ENCODE assay signal across 17 cellular contexts in the genomic region with DNA sequence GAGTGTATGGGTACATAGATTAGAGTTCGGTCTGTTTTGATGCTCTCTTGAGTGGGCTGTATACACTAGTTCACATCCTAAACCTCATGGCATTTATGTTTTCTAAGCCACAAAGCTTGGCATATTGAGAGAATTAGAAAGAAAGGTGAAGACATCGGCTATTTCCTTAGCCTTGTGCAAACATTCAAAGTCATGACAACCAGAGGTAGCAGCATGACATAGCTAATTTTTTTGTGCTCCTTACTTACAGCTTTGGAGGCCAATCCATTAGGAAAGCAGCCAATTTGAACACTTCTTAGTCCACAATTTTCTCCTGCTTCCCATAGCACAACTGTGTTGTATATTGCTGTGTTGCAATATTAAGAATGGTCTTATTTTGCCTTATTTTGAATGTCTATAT. TPM values are rescaled to one million over a fixed set of nuclear protein-coding genes. Genes with fewer than 3 reads are reported as not detected.
DNase-seq lines count a peak whose midpoint lies in the region; ATAC-seq, FAIRE-seq and TF ChIP-seq lines count a peak whose summit lies in the region.
"Had no signal": no experiment of that assay in that cellular context is flagged by ENCODE, and none has a peak within 500 bp of the region (broad histone marks: within the 10 kb centered on the region; RNA-seq: fewer than 3 reads in every experiment).

No MANE protein-coding gene starts in this region.

- FAIRE-seq in K562 (lab: Jason Lieb, UNC), result no peak
- FAIRE-seq: A204.1 had no signal

- peak overlapping the region; percentile 33; the same call in 1 of the 2 replicates for H3K4me2 ChIP-seq in K562 (ENCODE audit: insufficient read depth, low read length)

- peak overlapping the region; percentile 50 for H3K27ac Mint-ChIP-seq in progenitor cell of endocrine pancreas
- H3K27ac Mint-ChIP-seq: CD4-positive, alpha-beta memory T cell had no signal

- DNase-seq in H4 (ENCODE audit: low spot score), result peak; percentile 36
- DNase-seq in NCI-H460 (ENCODE audit: extremely low read depth, low read depth), result peak; percentile 55
- peak in 1 of 4 experiments; percentile 25 for DNase-seq in K562 (ENCODE audit: extremely low read depth in 1 of 4, low spot score in 3 of 4)
- DNase-seq in progenitor cell of endocrine pancreas (ENCODE audit: low spot score, unreplicated experiment), result no peak
- no peak for DNase-seq in effector CD8-positive, alpha-beta T cell (lab: John Stamatoyannopoulos, UW)
- DNase-seq in dorsolateral prefrontal cortex, result no peak
- DNase-seq: BE2C; CD4-positive, alpha-beta memory T cell; DND-41; GDM1; GM23248; KBM-7 had no signal

- H3K36me3 ChIP-seq in K562 (ENCODE audit: control insufficient read depth, insufficient read depth, low read length), result no peaks in the 10 kb centered on the region
- H3K36me3 ChIP-seq: BE2C, HAP-1 had no signal

- POLR2A ChIA-PET in K562 (lab: Yijun Ruan, JAX), result interaction anchor here (1.0 kb wide), 1 partner anchor 10 kb away, joined by 3 read pairs; no protein-coding TSS in a partner anchor

- peaks cover 1% of the 10 kb centered on the region for H3K36me3 Mint-ChIP-seq in progenitor cell of endocrine pancreas (ENCODE audit: insufficient read depth)
- H3K36me3 Mint-ChIP-seq: CD4-positive, alpha-beta memory T cell had no signal

- peaks cover 19% of the 10 kb centered on the region for H3K4me1 Mint-ChIP-seq in progenitor cell of endocrine pancreas (ENCODE audit: low read depth)
- H3K4me1 Mint-ChIP-seq: CD4-positive, alpha-beta memory T cell had no signal

- no peak for TF ChIP-seq POLR2A in K562 (conservative IDR thresholded peaks at IDR 0.05)

- peak overlapping the region; percentile 41; the same call in 2 of the 3 replicates for H3K27ac ChIP-seq in K562 (ENCODE audit: extremely low read depth, low read depth, low read length)
- H3K27ac ChIP-seq in dorsolateral prefrontal cortex, result no peak overlapping the region
- H3K27ac ChIP-seq: C4-2B, GM23248 had no signal

- no peaks in the 10 kb centered on the region for H3K79me2 ChIP-seq in K562 (ENCODE audit: control insufficient read depth, insufficient read depth, low read length)

- H3K9me3 ChIP-seq in K562 (replicated peaks; ENCODE audit: control insufficient read depth, insufficient read depth, low read depth, low read length), result peaks cover 2% of the 10 kb centered on the region; the same call in 1 of the 2 replicates
- H3K9me3 ChIP-seq: BE2C, HAP-1 had no signal

- intact Hi-C loops in K562 (cut with micrococcal nuclease) (no loop called here), dorsolateral prefrontal cortex (cut with DNase I) (no loop called here)

- H3K9me1 ChIP-seq in K562 (ENCODE audit: control insufficient read depth, insufficient read depth, low read length), result no peaks in the 10 kb centered on the region

- no peak for TF ChIP-seq RAD21 in K562 (CRISPR knock-in tag; conservative IDR thresholded peaks at IDR 0.05 in 1 of 2, IDR thresholded peaks at IDR 0.05 in 1 of 2)

- TF ChIP-seq EP300 in K562 (IDR thresholded peaks at IDR 0.05; ENCODE audit: low read length), result no peak

- CTCF ChIA-PET in K562 (lab: Yijun Ruan, JAX; ENCODE audit: low intra/inter-chr PET ratio), result interaction anchor here (0.6 kb wide), 1 partner anchor 132 kb away, joined by 3 read pairs; no protein-coding TSS in a partner anchor

- peaks cover 9% of the 10 kb centered on the region for H3K9me3 Mint-ChIP-seq in progenitor cell of endocrine pancreas (ENCODE audit: low read depth)

- peak overlapping the region; percentile 85 for H2AFZ ChIP-seq in K562 (ENCODE audit: low read depth, low read length)
- H2AFZ ChIP-seq: GM23248 had no signal

- no peaks in the 10 kb centered on the region for H3K27me3 ChIP-seq in K562 (ENCODE audit: control insufficient read depth in 2 of 2, insufficient read depth in 2 of 2, low read length in 2 of 2)
- no peaks in the 10 kb centered on the region for H3K27me3 ChIP-seq in dorsolateral prefrontal cortex
- H3K27me3 ChIP-seq: BE2C had no signal

- ATAC-seq in K562, result peak; percentile 63; the same call in 2 of the 3 replicates
- no peak for ATAC-seq in GM19035 (IDR thresholded peaks at IDR 0.05; ENCODE audit: unreplicated experiment)

- BruUV-seq in K562 (replicated peaks; lab: Mats Ljungman, UMichigan), result no TSS peak

- H4K20me1 ChIP-seq in K562 (replicated peaks; ENCODE audit: control insufficient read depth, insufficient read depth, low read length), result no peaks in the 10 kb centered on the region

- H3K4me3 ChIP-seq in K562, result no peak overlapping the region
- no peak overlapping the region for H3K4me3 ChIP-seq in dorsolateral prefrontal cortex
- H3K4me3 ChIP-seq: GM23248, HAP-1 had no signal

- no peak overlapping the region for H3K4me3 Mint-ChIP-seq in progenitor cell of endocrine pancreas (ENCODE audit: low read depth)
- H3K4me3 Mint-ChIP-seq: CD4-positive, alpha-beta memory T cell had no signal

- no peak overlapping the region for H3K9ac ChIP-seq in K562 (ENCODE audit: insufficient read depth in 1 of 2, low read depth in 2 of 2, low read length in 2 of 2)
- H3K9ac ChIP-seq: GM23248 had no signal

- H3K4me1 ChIP-seq in K562 (replicated peaks in 1 of 2; ENCODE audit: control insufficient read depth in 2 of 2, insufficient read depth in 2 of 2, low read length in 2 of 2), result peaks cover 0 to 5% of the 10 kb centered on the region in 2 experiments; a peak in 1 of 5 replicates
- H3K4me1 ChIP-seq: BE2C, HAP-1 had no signal

- no peak for TF ChIP-seq CTCF in K562 (IDR thresholded peaks at IDR 0.05 in 2 of 3, conservative IDR thresholded peaks at IDR 0.05 in 1 of 3; ENCODE audit: insufficient read depth in 2 of 3, low read depth in 1 of 3, low read length in 3 of 3)
- no peak for TF ChIP-seq CTCF in progenitor cell of endocrine pancreas (IDR thresholded peaks at IDR 0.05; ENCODE audit: unreplicated experiment)
- no peak for TF ChIP-seq CTCF in dorsolateral prefrontal cortex (IDR thresholded peaks at IDR 0.05 in 54 of 56, conservative IDR thresholded peaks at IDR 0.05 in 2 of 56; ENCODE audit: low read depth in 1 of 56, partially characterized antibody in 56 of 56)

- no peaks in the 10 kb centered on the region for H3K27me3 Mint-ChIP-seq in progenitor cell of endocrine pancreas

- in situ Hi-C loops in K562 (cut with MboI), result no loop called here

- WGBS in K562 (ENCODE audit: insufficient coverage, low coverage, missing lambda C conversion rate), result 13% methylated on average over 2 of the region's 2 CpGs

TF ChIP-seq in K562, 482 proteins besides CTCF, POLR2A, EP300 and RAD21 (continues in another document):
- TF ChIP-seq ZNF124 (CRISPR knock-in tag; IDR thresholded peaks at IDR 0.05) (no peak), PCBP2 (IDR thresholded peaks at IDR 0.05; ENCODE audit: low read depth, low read length, poor library complexity, severe bottlenecking) (no peak), ZEB2 (IDR thresholded peaks at IDR 0.05) (no peak), MAFF (IDR thresholded peaks at IDR 0.05; ENCODE audit: low read length) (peak; percentile 16; the same call in 1 of the 2 replicates), CBFA2T3 (IDR thresholded peaks at IDR 0.05) (no peak), RCOR1 (IDR thresholded peaks at IDR 0.05; ENCODE audit: borderline replicate concordance in 1 of 2, low read depth in 2 of 2, low read length in 2 of 2) (no peak)

RNA-seq across cellular contexts. Expression of a gene that starts 21.5 kb away (rescaled TPM):
- 0.08 TPM in 1 of 2 replicates, not detected in the other for total RNA-seq in H4 (2014; rRNA removed; shearing (Covaris generic))
- total RNA-seq in NCI-H460 (2014; rRNA removed; shearing (Covaris generic)), result 6.2 and 7.8 TPM in 2 replicates
- 39.5 and 40.3 TPM in 2 replicates for polyA plus RNA-seq in NCI-H460 (2014; cell fraction: nucleus; rRNA removed)
- total RNA-seq in K562 (2011; cell fraction: chromatin; rRNA removed; ENCODE audit: low replicate concordance), result not detected in 2 replicates
- not detected in 2 replicates for total RNA-seq in K562 (2011; cell fraction: nucleolus; rRNA removed)
- not detected in 2 replicates for total RNA-seq in K562 (2011; cell fraction: nucleoplasm; rRNA removed)
- total RNA-seq in K562 (2014; rRNA removed) (not detected in 2 replicates), K562 (2014; rRNA removed; fragmentation: Illumina TruSeq; extraction: Trizol) (not detected in 2 replicates), K562 (2015; rRNA removed; fragmentation: Illumina TruSeq; extraction: Trizol) (not detected in 2 replicates), K562 (2021) (0.47 TPM in 1 of 2 replicates, not detected in the other), progenitor cell of endocrine pancreas (not detected in 2 replicates), dorsolateral prefrontal cortex (not detected)
- polyA plus RNA-seq in K562 (2011; rRNA removed) (not detected in 2 replicates), K562 (2014; fragmentation: Illumina TruSeq; extraction: Trizol) (not detected in 2 replicates), K562 (2014; fragmentation: Nextera tagmentation; extraction: Ambion mirVana) (not detected), K562 (2014; rRNA removed) (not detected in 2 replicates)
- not detected in 2 replicates for polyA plus RNA-seq in K562 (2011; cell fraction: cytosol; rRNA removed)
- polyA plus RNA-seq in K562 (2011; cell fraction: nucleus; rRNA removed), result not detected in 2 replicates
- polyA plus RNA-seq in K562 (2012), result not detected in 2 replicates
- not detected in 2 replicates for polyA minus RNA-seq in K562 (2011; rRNA and poly(A)+ RNA removed)
- polyA minus RNA-seq in K562 (2011; cell fraction: cytosol; rRNA and poly(A)+ RNA removed), result not detected in 2 replicates
- not detected in 2 replicates for polyA minus RNA-seq in K562 (2011; cell fraction: nucleus; rRNA and poly(A)+ RNA removed)
- total RNA-seq: CD4-positive, alpha-beta memory T cell; GM23248 had no signal
- polyA plus RNA-seq: AG04450; CD4-positive, alpha-beta memory T cell; GM23248 had no signal

RNA-seq across cellular contexts. Expression of a gene that starts 58.7 kb away (rescaled TPM):
- not detected in 2 replicates for total RNA-seq in H4 (2014; rRNA removed; shearing (Covaris generic))
- total RNA-seq in NCI-H460 (2014; rRNA removed; shearing (Covaris generic)), result not detected in 2 replicates
- not detected in 2 replicates for polyA plus RNA-seq in NCI-H460 (2014; cell fraction: nucleus; rRNA removed)
- total RNA-seq in K562 (2011; cell fraction: chromatin; rRNA removed; ENCODE audit: low replicate concordance), result not detected in 2 replicates
- total RNA-seq in K562 (2011; cell fraction: nucleolus; rRNA removed), result not detected in 2 replicates
- total RNA-seq in K562 (2011; cell fraction: nucleoplasm; rRNA removed), result not detected in 2 replicates
- total RNA-seq in K562 (2014; rRNA removed), result not detected in 2 replicates
- not detected in 2 replicates for total RNA-seq in K562 (2014; rRNA removed; fragmentation: Illumina TruSeq; extraction: Trizol)
- not detected in 2 replicates for total RNA-seq in K562 (2015; rRNA removed; fragmentation: Illumina TruSeq; extraction: Trizol)
- not detected in 2 replicates for total RNA-seq in K562 (2021)
- not detected in 2 replicates for polyA plus RNA-seq in K562 (2011; rRNA removed)
- not detected in 2 replicates for polyA plus RNA-seq in K562 (2011; cell fraction: cytosol; rRNA removed)
- polyA plus RNA-seq in K562 (2011; cell fraction: nucleus; rRNA removed), result not detected in 2 replicates
- not detected in 2 replicates for polyA plus RNA-seq in K562 (2012)
- polyA plus RNA-seq in K562 (2014; fragmentation: Illumina TruSeq; extraction: Trizol), result not detected in 2 replicates
- polyA plus RNA-seq in K562 (2014; fragmentation: Nextera tagmentation; extraction: Ambion mirVana), result not detected
- polyA plus RNA-seq in K562 (2014; rRNA removed), result not detected in 2 replicates
- polyA minus RNA-seq in K562 (2011; rRNA and poly(A)+ RNA removed), result not detected in 2 replicates
- not detected in 2 replicates for polyA minus RNA-seq in K562 (2011; cell fraction: cytosol; rRNA and poly(A)+ RNA removed)
- not detected in 2 replicates for polyA minus RNA-seq in K562 (2011; cell fraction: nucleus; rRNA and poly(A)+ RNA removed)
- total RNA-seq in progenitor cell of endocrine pancreas, result not detected in 2 replicates
- not detected for total RNA-seq in dorsolateral prefrontal cortex
- total RNA-seq: CD4-positive, alpha-beta memory T cell; GM23248 had no signal
- polyA plus RNA-seq: AG04450; CD4-positive, alpha-beta memory T cell; GM23248 had no signal

Comparison
In these comparisons a context has a peak if more than half of its experiments do, and no peak if none do; other contexts are left out.
1. DNase-seq: peak in H4 (single experiment) and NCI-H460 (single experiment); none in progenitor cell of endocrine pancreas (single experiment), effector CD8-positive, alpha-beta T cell (single experiment) and dorsolateral prefrontal cortex (0 of 10).